Comparison of ENCODE assay signal across 1 cellular context in the genomic region with DNA sequence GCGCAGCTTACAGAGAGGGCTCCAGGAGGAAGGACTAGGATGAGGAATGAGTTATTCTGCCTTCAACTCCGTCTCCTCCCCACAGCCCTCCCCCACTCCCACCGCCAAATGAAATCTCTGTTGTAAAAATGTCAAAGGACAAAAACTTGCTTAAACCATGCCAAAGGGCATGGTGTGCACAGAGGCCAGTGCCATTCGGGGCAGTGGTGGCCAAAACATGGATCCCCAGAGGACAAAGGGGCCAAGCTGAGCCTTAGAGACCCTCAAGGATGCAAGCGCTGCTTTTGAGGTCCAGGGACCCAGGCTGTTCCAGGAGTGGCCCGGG.
TF ChIP-seq lines count a peak whose summit lies in the region.

No MANE protein-coding gene starts in this region.

TF ChIP-seq in IMR-90, 13 proteins besides CTCF, POLR2A, EP300 and RAD21 (continued from another document):
- TF ChIP-seq RCOR1 (IDR thresholded peaks at IDR 0.05; ENCODE audit: insufficient replicate concordance, low read length) (no peak), BHLHE40 (IDR thresholded peaks at IDR 0.05; ENCODE audit: low read depth, low read length) (no peak), MAFK (IDR thresholded peaks at IDR 0.05; ENCODE audit: low read depth, low read length) (no peak), RFX5 (IDR thresholded peaks at IDR 0.05; ENCODE audit: low read depth, low read length) (no peak), MAZ (IDR thresholded peaks at IDR 0.05; ENCODE audit: borderline replicate concordance, low read depth, low read length) (no peak)
- TF ChIP-seq, protein P1, sequence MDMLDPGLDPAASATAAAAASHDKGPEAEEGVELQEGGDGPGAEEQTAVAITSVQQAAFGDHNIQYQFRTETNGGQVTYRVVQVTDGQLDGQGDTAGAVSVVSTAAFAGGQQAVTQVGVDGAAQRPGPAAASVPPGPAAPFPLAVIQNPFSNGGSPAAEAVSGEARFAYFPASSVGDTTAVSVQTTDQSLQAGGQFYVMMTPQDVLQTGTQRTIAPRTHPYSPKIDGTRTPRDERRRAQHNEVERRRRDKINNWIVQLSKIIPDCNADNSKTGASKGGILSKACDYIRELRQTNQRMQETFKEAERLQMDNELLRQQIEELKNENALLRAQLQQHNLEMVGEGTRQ (IDR thresholded peaks at IDR 0.05; ENCODE audit: low read depth, low read length) = no peak
- TF ChIP-seq, protein P2, sequence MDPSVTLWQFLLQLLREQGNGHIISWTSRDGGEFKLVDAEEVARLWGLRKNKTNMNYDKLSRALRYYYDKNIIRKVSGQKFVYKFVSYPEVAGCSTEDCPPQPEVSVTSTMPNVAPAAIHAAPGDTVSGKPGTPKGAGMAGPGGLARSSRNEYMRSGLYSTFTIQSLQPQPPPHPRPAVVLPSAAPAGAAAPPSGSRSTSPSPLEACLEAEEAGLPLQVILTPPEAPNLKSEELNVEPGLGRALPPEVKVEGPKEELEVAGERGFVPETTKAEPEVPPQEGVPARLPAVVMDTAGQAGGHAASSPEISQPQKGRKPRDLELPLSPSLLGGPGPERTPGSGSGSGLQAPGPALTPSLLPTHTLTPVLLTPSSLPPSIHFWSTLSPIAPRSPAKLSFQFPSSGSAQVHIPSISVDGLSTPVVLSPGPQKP (IDR thresholded peaks at IDR 0.05; ENCODE audit: borderline replicate concordance, low read depth, low read length) = no peak
TF ChIP-seq in IMR-90: peak in this region for 0.
